ENCODE assay signal across 8 cellular contexts in genomic region chr6:168035098-168035660, GRCh38. TPM values are rescaled to one million over a fixed set of nuclear protein-coding genes. Genes with fewer than 3 reads are reported as not detected.
DNase-seq lines count a peak whose midpoint lies in the region; ATAC-seq and TF ChIP-seq lines count a peak whose summit lies in the region.

No MANE protein-coding gene starts in this region.

- no peak for TF ChIP-seq CTCF in neural crest cell (conservative IDR thresholded peaks at IDR 0.05)

- peaks cover 27% of the 10 kb centered on the region for H3K27me3 Mint-ChIP-seq in activated CD4-positive, alpha-beta T cell treated with anti-CD3 and anti-CD28 coated beads for 36 hours
- H3K27me3 Mint-ChIP-seq in neural crest cell (ENCODE audit: low read depth) = peaks cover 20% of the 10 kb centered on the region

- CTCF ChIA-PET in activated CD4-positive, alpha-beta T cell treated with anti-CD3 and anti-CD28 coated beads for 36 hours (lab: Charles Lee) = no interaction called here

- peak overlapping the region; percentile 23 for H3K4me3 Mint-ChIP-seq in activated CD4-positive, alpha-beta T cell treated with anti-CD3 and anti-CD28 coated beads for 36 hours
- H3K4me3 Mint-ChIP-seq in neural crest cell = peak overlapping the region; percentile 86

- ATAC-seq in activated CD4-positive, alpha-beta T cell treated with anti-CD3 and anti-CD28 coated beads for 36 hours = no peak
- no peak for ATAC-seq in HG02970 (IDR thresholded peaks at IDR 0.05; ENCODE audit: low FRiP score, unreplicated experiment)
- ATAC-seq in GM19452 (IDR thresholded peaks at IDR 0.05; ENCODE audit: unreplicated experiment) = no peak

- intact Hi-C loops in activated CD4-positive, alpha-beta T cell treated with anti-CD3 and anti-CD28 coated beads for 36 hours (cut with DNase I, micrococcal nuclease) = no loop called here

- peaks cover 4% of the 10 kb centered on the region for H3K4me1 Mint-ChIP-seq in activated CD4-positive, alpha-beta T cell treated with anti-CD3 and anti-CD28 coated beads for 36 hours
- peaks cover 46% of the 10 kb centered on the region for H3K4me1 Mint-ChIP-seq in neural crest cell

- POLR2A ChIA-PET in activated CD4-positive, alpha-beta T cell treated with anti-CD3 and anti-CD28 coated beads for 36 hours (lab: Charles Lee) = no interaction called here

- DNase-seq in activated CD4-positive, alpha-beta T cell treated with anti-CD3 and anti-CD28 coated beads for 36 hours = no peak
- DNase-seq in activated CD4-positive, alpha-beta T cell treated with anti-CD3 and anti-CD28 coated beads for 1 hour = no peak
- DNase-seq in SK-MEL-5 (ENCODE audit: low read depth, low spot score) (peak; percentile 52), foreskin melanocyte (peak; percentile 58), neural crest cell (ENCODE audit: low read depth, low spot score) (peak; percentile 53), HUDEP-2 (lab: John Stamatoyannopoulos, UW; ENCODE audit: unreplicated experiment in 76 of 76) (no peak)

- no peak overlapping the region for H3K27ac Mint-ChIP-seq in activated CD4-positive, alpha-beta T cell treated with anti-CD3 and anti-CD28 coated beads for 36 hours
- peak overlapping the region; percentile 50 for H3K27ac Mint-ChIP-seq in neural crest cell (ENCODE audit: unreplicated experiment)

- H3K36me3 Mint-ChIP-seq in activated CD4-positive, alpha-beta T cell treated with anti-CD3 and anti-CD28 coated beads for 36 hours (ENCODE audit: low read depth) = no peaks in the 10 kb centered on the region
- peaks cover 24% of the 10 kb centered on the region for H3K36me3 Mint-ChIP-seq in neural crest cell (ENCODE audit: low read depth)

- in situ Hi-C loops in SK-MEL-5 (cut with HindIII; ENCODE audit: low pct_unique_long_range_greater_than_20kb, low sequenced_read_pairs) = no loop called here

- H3K9me3 Mint-ChIP-seq in activated CD4-positive, alpha-beta T cell treated with anti-CD3 and anti-CD28 coated beads for 36 hours (ENCODE audit: low read depth) = peaks cover 14% of the 10 kb centered on the region
- H3K9me3 Mint-ChIP-seq in neural crest cell = peaks cover 9% of the 10 kb centered on the region

RNA-seq across cellular contexts. Expression of gene KIF25, which starts 37.7 kb away (rescaled TPM):
- not detected for total RNA-seq in activated CD4-positive, alpha-beta T cell treated with anti-CD3 and anti-CD28 coated beads for 36 hours
- 0.51 TPM in 1 of 2 replicates, not detected in the other for total RNA-seq in SK-MEL-5 (2014; rRNA removed; shearing (Covaris generic))
- polyA plus RNA-seq in SK-MEL-5 (2015; cell fraction: cytosol; rRNA removed) = not detected in 2 replicates
- not detected in 2 replicates for polyA plus RNA-seq in SK-MEL-5 (2015; cell fraction: nucleus; rRNA removed)
- 0.72 and 1.0 TPM in 2 replicates for total RNA-seq in neural crest cell

RNA-seq across cellular contexts. Expression of gene FRMD1, which starts 43.8 kb away (rescaled TPM):
- not detected for total RNA-seq in activated CD4-positive, alpha-beta T cell treated with anti-CD3 and anti-CD28 coated beads for 36 hours
- total RNA-seq in SK-MEL-5 (2014; rRNA removed; shearing (Covaris generic)) = not detected in 2 replicates
- polyA plus RNA-seq in SK-MEL-5 (2015; cell fraction: cytosol; rRNA removed) = not detected in 2 replicates
- not detected in 2 replicates for polyA plus RNA-seq in SK-MEL-5 (2015; cell fraction: nucleus; rRNA removed)
- total RNA-seq in neural crest cell = not detected in 2 replicates

Comparison
In these comparisons a context has a peak if more than half of its experiments do, and no peak if none do; other contexts are left out.
1. DNase-seq: peak in SK-MEL-5 (single experiment), foreskin melanocyte (single experiment) and neural crest cell (single experiment); none in activated CD4-positive, alpha-beta T cell treated with anti-CD3 and anti-CD28 coated beads for 36 hours (single experiment), activated CD4-positive, alpha-beta T cell treated with anti-CD3 and anti-CD28 coated beads for 1 hour (single experiment) and HUDEP-2 (0 of 76).